Comparison of ENCODE assay signal across 9 cellular contexts in the genomic region with DNA sequence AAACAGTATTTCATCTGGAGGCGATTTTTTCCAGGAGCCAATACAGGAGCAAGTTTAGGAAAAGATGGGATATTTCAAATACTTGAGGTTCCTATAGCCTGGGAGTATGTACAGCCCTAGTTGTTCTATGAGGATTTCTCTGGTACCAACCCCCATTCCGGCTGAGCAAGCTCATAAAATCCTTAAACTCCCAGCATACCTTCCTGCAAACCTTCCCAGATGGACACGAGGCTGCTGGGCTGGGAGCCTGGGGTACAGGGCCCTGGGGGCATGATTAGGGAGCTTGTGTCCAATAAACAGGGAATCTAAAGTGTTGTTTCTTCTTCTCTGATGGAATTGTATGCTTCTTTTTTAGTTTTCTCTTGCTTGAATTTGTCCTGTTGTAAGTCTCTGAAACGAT. TPM values are rescaled to one million over a fixed set of nuclear protein-coding genes. Genes with fewer than 3 reads are reported as not detected.
DNase-seq lines count a peak whose midpoint lies in the region; ATAC-seq, FAIRE-seq and TF ChIP-seq lines count a peak whose summit lies in the region.
"Had no signal": no experiment of that assay in that cellular context is flagged by ENCODE, and none has a peak within 500 bp of the region (broad histone marks: within the 10 kb centered on the region; RNA-seq: fewer than 3 reads in every experiment).

No MANE protein-coding gene starts in this region.

- peak overlapping the region; percentile 77 for H3K4me3 ChIP-seq in fibroblast of villous mesenchyme (ENCODE audit: low read depth, low read length)
- H3K4me3 ChIP-seq in smooth muscle cell, result peak overlapping the region; percentile 85

- H3K36me3 ChIP-seq in smooth muscle cell (ENCODE audit: low read depth), result peaks cover 9% of the 10 kb centered on the region

- peak overlapping the region; percentile 75 to 87 (median 83) for H3K4me3 Mint-ChIP-seq in T-cell

- no peaks in the 10 kb centered on the region for H3K27me3 Mint-ChIP-seq in T-cell

- no peak for ATAC-seq in T-cell (replicated peaks in 1 of 4)

- 8% methylated on average over 4 of the region's 4 CpGs for WGBS in smooth muscle cell (ENCODE audit: low lambda C conversion rate)

- peak overlapping the region; percentile 93 to 96 for H3K27ac Mint-ChIP-seq in T-cell

- DNase-seq in DMS 273 (lab: John Stamatoyannopoulos, UW; ENCODE audit: unreplicated experiment) (peak; percentile 34), DMS 273 treated with DMSO at 0.1 percent for 48 hours (lab: John Stamatoyannopoulos, UW) (no peak), T-cell (no peak), fibroblast of villous mesenchyme (ENCODE audit: low read depth) (peak; percentile 46), smooth muscle cell (lab: John Stamatoyannopoulos, UW; ENCODE audit: unreplicated experiment) (no peak), dedifferentiated amniotic fluid mesenchymal stem cell (ENCODE audit: extremely low spot score) (no peak), NCI-H146 (lab: John Stamatoyannopoulos, UW) (no peak), frontal cortex (ENCODE audit: low spot score in 2 of 2) (no peak)

- no peaks in the 10 kb centered on the region for H3K27me3 ChIP-seq in smooth muscle cell (ENCODE audit: low read depth)

- no peak for TF ChIP-seq CTCF in fibroblast of villous mesenchyme (IDR thresholded peaks at IDR 0.05; ENCODE audit: insufficient read depth, low read depth, low read length)
- TF ChIP-seq CTCF in smooth muscle cell (IDR thresholded peaks at IDR 0.05; ENCODE audit: borderline replicate concordance, insufficient read depth, poor library complexity, severe bottlenecking), result no peak

- H3K79me2 ChIP-seq in smooth muscle cell (ENCODE audit: low read depth), result peaks cover 62% of the 10 kb centered on the region

- peaks cover 18 to 34% (median 26%) of the 10 kb centered on the region in 3 donors for H3K4me1 Mint-ChIP-seq in T-cell

- POLR2A ChIA-PET in T-cell (lab: Charles Lee), result interaction anchor here in 1 of 2 donors (0.6 kb wide), 1 partner anchor 79 kb away, joined by 3 read pairs; no protein-coding TSS in a partner anchor

- H3K9ac ChIP-seq in smooth muscle cell (ENCODE audit: low read depth), result peak overlapping the region; percentile 93

- no peak for FAIRE-seq in frontal cortex (lab: Jason Lieb, UNC)
- FAIRE-seq: A204.1 had no signal

- peaks cover 59% of the 10 kb centered on the region for H4K20me1 ChIP-seq in smooth muscle cell (ENCODE audit: low read depth)

- CTCF ChIA-PET in T-cell (lab: Charles Lee), result interaction anchor here in 1 of 2 donors (1.4 kb wide), 1 partner anchor 208 kb away, joined by 3 read pairs; no protein-coding TSS in a partner anchor

- peaks cover 32% of the 10 kb centered on the region for H3K36me3 Mint-ChIP-seq in T-cell

- no peaks in the 10 kb centered on the region for H3K9me3 Mint-ChIP-seq in T-cell

- no peak overlapping the region for H2AFZ ChIP-seq in smooth muscle cell (ENCODE audit: low read depth)

- H3K4me2 ChIP-seq in smooth muscle cell, result peak overlapping the region; percentile 97

- H3K9me3 ChIP-seq in smooth muscle cell (replicated peaks; ENCODE audit: low read depth), result no peaks in the 10 kb centered on the region

- peak overlapping the region; percentile 98 for H3K27ac ChIP-seq in smooth muscle cell (ENCODE audit: low read depth)

- H3K4me1 ChIP-seq in smooth muscle cell (ENCODE audit: low read depth), result peaks cover 13% of the 10 kb centered on the region

- H3F3A ChIP-seq in smooth muscle cell (ENCODE audit: low read depth), result peaks cover 11% of the 10 kb centered on the region

RNA-seq across cellular contexts. Expression of a gene that starts 1.5 kb away (rescaled TPM):
- total RNA-seq in T-cell, result 100 to 1,000 TPM; 222 to 246 (median 230) TPM
- 75.4 and 84.2 TPM in 2 replicates for total RNA-seq in fibroblast of villous mesenchyme
- 44.7 and 47.6 TPM in 2 replicates for total RNA-seq in smooth muscle cell
- polyA plus RNA-seq in smooth muscle cell, result 58.0 and 75.3 TPM in 2 replicates
- total RNA-seq in frontal cortex, result 30.6 TPM

RNA-seq across cellular contexts. Expression of a gene that starts 7.0 kb away (rescaled TPM):
- 10 to 100 TPM in 4 of 5 donors, 1 to 10 TPM in 1; 7.6 to 54.3 (median 18.1) TPM for total RNA-seq in T-cell
- not detected in 2 replicates for total RNA-seq in fibroblast of villous mesenchyme
- not detected in 2 replicates for total RNA-seq in smooth muscle cell
- polyA plus RNA-seq in smooth muscle cell, result not detected in 2 replicates
- 6.9 TPM for total RNA-seq in frontal cortex

RNA-seq across cellular contexts. Expression of a gene that starts 29.2 kb away (rescaled TPM):
- 10 to 100 TPM; 13.6 to 38.0 (median 16.0) TPM for total RNA-seq in T-cell
- total RNA-seq in fibroblast of villous mesenchyme, result not detected in 2 replicates
- total RNA-seq in smooth muscle cell, result not detected in 2 replicates
- 0.22 and 0.48 TPM in 2 replicates for polyA plus RNA-seq in smooth muscle cell
- not detected for total RNA-seq in frontal cortex

RNA-seq across cellular contexts. Expression of a gene that starts 30.5 kb away (rescaled TPM):
- 100 to 1,000 TPM; 257 to 317 (median 301) TPM for total RNA-seq in T-cell
- total RNA-seq in fibroblast of villous mesenchyme, result 123 and 166 TPM in 2 replicates
- 75.9 and 123 TPM in 2 replicates for total RNA-seq in smooth muscle cell
- polyA plus RNA-seq in smooth muscle cell, result 74.8 and 85.8 TPM in 2 replicates
- total RNA-seq in frontal cortex, result 150 TPM

RNA-seq across cellular contexts. Expression of a gene that starts 33.7 kb away (rescaled TPM):
- 1 to 10 TPM; 1.4 to 3.6 (median 3.2) TPM for total RNA-seq in T-cell
- total RNA-seq in fibroblast of villous mesenchyme, result 0.43 and 0.97 TPM in 2 replicates
- total RNA-seq in smooth muscle cell, result 2.3 and 2.7 TPM in 2 replicates
- 1.1 and 2.7 TPM in 2 replicates for polyA plus RNA-seq in smooth muscle cell
- 0.41 TPM for total RNA-seq in frontal cortex

Comparison
In these comparisons a context has a peak if more than half of its experiments do, and no peak if none do; other contexts are left out.
1. DNase-seq: peak in DMS 273 (single experiment) and fibroblast of villous mesenchyme (single experiment); none in DMS 273 treated with DMSO at 0.1 percent for 48 hours (single experiment), T-cell (0 of 34), smooth muscle cell (single experiment), dedifferentiated amniotic fluid mesenchymal stem cell (single experiment), NCI-H146 (single experiment) and frontal cortex (0 of 2).
2. RNA of a gene that starts 29.2 kb away (total RNA-seq): 13.6 to 38.0 TPM in T-cell; not detected in fibroblast of villous mesenchyme, not detected in smooth muscle cell and not detected in frontal cortex (single experiment); every median in the first group is over 10 times any median in the second.